In genomic region chr1:151574575-151575529, GRCh38 we compare ENCODE assay signal across 10 cellular contexts. TPM values are rescaled to one million over a fixed set of nuclear protein-coding genes. Genes with fewer than 3 reads are reported as not detected.
DNase-seq lines count a peak whose midpoint lies in the region; ATAC-seq and TF ChIP-seq lines count a peak whose summit lies in the region.
"Had no signal": no experiment of that assay in that cellular context is flagged by ENCODE, and none has a peak within 500 bp of the region (broad histone marks: within the 10 kb centered on the region; RNA-seq: fewer than 3 reads in every experiment).

No MANE protein-coding gene starts in this region.

- TF ChIP-seq CTCF in epithelial cell of esophagus (IDR thresholded peaks at IDR 0.05; ENCODE audit: insufficient read depth, low read depth, low read length, missing control alignments), result no peak

- intact Hi-C loops in sciatic nerve (cut with DNase I), result no loop called here

- H3K4me3 ChIP-seq in epithelial cell of esophagus (ENCODE audit: low read length), result no peak overlapping the region

- DNase-seq in activated CD4-positive, alpha-beta T cell treated with anti-CD3 and anti-CD28 coated beads for 48 hours, result peak; percentile 44
- no peak for DNase-seq in activated CD4-positive, alpha-beta T cell treated with anti-CD3 and anti-CD28 coated beads for 1 hour
- DNase-seq in OCI-M1 (lab: John Stamatoyannopoulos, UW) (peak; percentile 29), epithelial cell of esophagus (ENCODE audit: low read depth) (peak; percentile 93), sciatic nerve (ENCODE audit: low spot score) (no peak)
- peak; percentile 47 for DNase-seq in stimulated activated CD8-positive, alpha-beta memory T cell treated with anti-CD3 and anti-CD28 coated beads, Interleukin-4, amount 100 ng/mL, for 48 hours
- DNase-seq: NCI-H1436, T-helper 9 cell had no signal

- ATAC-seq in HG03460 (IDR thresholded peaks at IDR 0.05; ENCODE audit: unreplicated experiment), result no peak
- ATAC-seq in sciatic nerve, result no peak
- no peak for ATAC-seq in HG03175 (IDR thresholded peaks at IDR 0.05; ENCODE audit: unreplicated experiment)

RNA-seq across cellular contexts. Expression of gene TUFT1, which starts 34.7 kb away (rescaled TPM):
- total RNA-seq in sciatic nerve, result 3.2 TPM

RNA-seq across cellular contexts. Expression of gene SNX27, which starts 37.0 kb away (rescaled TPM):
- 60.4 TPM for total RNA-seq in sciatic nerve

Comparison
In these comparisons a context has a peak if more than half of its experiments do, and no peak if none do; other contexts are left out.
1. DNase-seq: peak in activated CD4-positive, alpha-beta T cell treated with anti-CD3 and anti-CD28 coated beads for 48 hours (single experiment), OCI-M1 (single experiment), epithelial cell of esophagus (single experiment) and stimulated activated CD8-positive, alpha-beta memory T cell treated with anti-CD3 and anti-CD28 coated beads, Interleukin-4, amount 100 ng/mL, for 48 hours (single experiment); none in activated CD4-positive, alpha-beta T cell treated with anti-CD3 and anti-CD28 coated beads for 1 hour (single experiment) and sciatic nerve (single experiment).